9 cellular contexts compared by ENCODE assay signal in genomic region chr14:74860899-74861733, GRCh38. TPM values are rescaled to one million over a fixed set of nuclear protein-coding genes. Genes with fewer than 3 reads are reported as not detected.
DNase-seq lines count a peak whose midpoint lies in the region; ATAC-seq, FAIRE-seq and TF ChIP-seq lines count a peak whose summit lies in the region.
"Had no signal": no experiment of that assay in that cellular context is flagged by ENCODE, and none has a peak within 500 bp of the region (broad histone marks: within the 10 kb centered on the region; RNA-seq: fewer than 3 reads in every experiment).

No MANE protein-coding gene starts in this region.

- TF ChIP-seq CTCF in fibroblast of pulmonary artery (IDR thresholded peaks at IDR 0.05; ENCODE audit: low read length, missing control alignments): peak; percentile 88
- peak; percentile 88 for TF ChIP-seq CTCF in neural crest cell (conservative IDR thresholded peaks at IDR 0.05)
- peak in 6 of 7 experiments; percentile 48 to 90 (median 77) for TF ChIP-seq CTCF in stomach (IDR thresholded peaks at IDR 0.05)

- no peak for TF ChIP-seq POLR2A in stomach (IDR thresholded peaks at IDR 0.05)

- H3K36me3 Mint-ChIP-seq in activated T-cell treated with anti-CD3 and anti-CD28 coated beads, Interleukin-2, amount 50 U/mL, for 72 hours (ENCODE audit: insufficient read depth in 2 of 2): no peaks in the 10 kb centered on the region
- no peaks in the 10 kb centered on the region for H3K36me3 Mint-ChIP-seq in neural crest cell (ENCODE audit: low read depth)

- no peaks in the 10 kb centered on the region for H3K9me3 Mint-ChIP-seq in activated T-cell treated with anti-CD3 and anti-CD28 coated beads, Interleukin-2, amount 50 U/mL, for 72 hours
- no peaks in the 10 kb centered on the region for H3K9me3 Mint-ChIP-seq in neural crest cell

- H3K4me1 Mint-ChIP-seq in activated T-cell treated with anti-CD3 and anti-CD28 coated beads, Interleukin-2, amount 50 U/mL, for 72 hours (ENCODE audit: low read depth): peaks cover 10% of the 10 kb centered on the region
- no peaks in the 10 kb centered on the region for H3K4me1 Mint-ChIP-seq in neural crest cell

- in situ Hi-C loops in G401 (cut with HindIII; ENCODE audit: low sequenced_read_pairs): no loop called here

- FAIRE-seq in RCC 7860 (lab: Jason Lieb, UNC): no peak
- FAIRE-seq: endometrium had no signal

- 26 to 31% (median 28%) methylated on average over 7 of the region's 7 CpGs for WGBS in stomach, 5 donors

- H3K27me3 ChIP-seq in MG63 (no peaks in the 10 kb centered on the region), stomach (peaks cover 0 to 7% (median 0%) of the 10 kb centered on the region in 3 donors)

- no peak for TF ChIP-seq EP300 in stomach (IDR thresholded peaks at IDR 0.05)

- no peaks in the 10 kb centered on the region for H3K27me3 Mint-ChIP-seq in activated T-cell treated with anti-CD3 and anti-CD28 coated beads, Interleukin-2, amount 50 U/mL, for 72 hours (ENCODE audit: low read depth)
- H3K27me3 Mint-ChIP-seq in neural crest cell (ENCODE audit: low read depth): peaks cover under 1% of the 10 kb centered on the region

- no peak overlapping the region for H3K27ac ChIP-seq in stomach

- H3K4me3 Mint-ChIP-seq in activated T-cell treated with anti-CD3 and anti-CD28 coated beads, Interleukin-2, amount 50 U/mL, for 72 hours: no peak overlapping the region
- no peak overlapping the region for H3K4me3 Mint-ChIP-seq in neural crest cell

- ATAC-seq in activated T-cell treated with anti-CD3 and anti-CD28 coated beads, Interleukin-2, amount 50 U/mL, for 72 hours (replicated peaks in 1 of 2): peak; percentile 73 to 88
- ATAC-seq in HG03097 (IDR thresholded peaks at IDR 0.05; ENCODE audit: low FRiP score, unreplicated experiment): no peak

- no peak overlapping the region for H3K4me3 ChIP-seq in MG63
- no peak overlapping the region for H3K4me3 ChIP-seq in fibroblast of pulmonary artery (replicated peaks; ENCODE audit: low read depth, low read length)
- H3K4me3 ChIP-seq in stomach: no peak overlapping the region

- H3K4me1 ChIP-seq in stomach: peaks cover 0 to 12% (median 7%) of the 10 kb centered on the region in 4 donors

- no peak overlapping the region for H3K27ac Mint-ChIP-seq in activated T-cell treated with anti-CD3 and anti-CD28 coated beads, Interleukin-2, amount 50 U/mL, for 72 hours
- H3K27ac Mint-ChIP-seq in neural crest cell (ENCODE audit: unreplicated experiment): no peak overlapping the region

- H3K9me3 ChIP-seq in MG63: no peaks in the 10 kb centered on the region
- no peaks in the 10 kb centered on the region for H3K9me3 ChIP-seq in stomach

- intact Hi-C loops in stomach (cut with DNase I; ENCODE audit: low total_unique reads): loop anchor here (5.0 kb wide), 1 partner anchor 46 kb away; no protein-coding TSS in a partner anchor

- H3K36me3 ChIP-seq in MG63 (no peaks in the 10 kb centered on the region), stomach (no peaks in the 10 kb centered on the region)

- peak; percentile 87 for DNase-seq in G401 (ENCODE audit: low spot score)
- peak; percentile 61 for DNase-seq in MG63
- peak; percentile 26 for DNase-seq in RCC 7860 (ENCODE audit: low spot score)
- DNase-seq in activated T-cell treated with anti-CD3 and anti-CD28 coated beads, Interleukin-2, amount 50 U/mL, for 72 hours: peak; percentile 88 to 92
- DNase-seq in fibroblast of pulmonary artery (ENCODE audit: low read depth): peak; percentile 88
- DNase-seq in neural crest cell (ENCODE audit: low read depth, low spot score): peak; percentile 99
- DNase-seq in stomach: peak; percentile 95

RNA-seq across cellular contexts. Expression of gene PROX2, which starts 14.8 kb away (rescaled TPM):
- not detected in 2 replicates for total RNA-seq in G401 (2014; rRNA removed; shearing (Covaris generic))
- not detected in 2 replicates for total RNA-seq in MG63 (2014; rRNA removed; shearing (Covaris generic); ENCODE audit: low replicate concordance)
- total RNA-seq in activated T-cell treated with anti-CD3 and anti-CD28 coated beads, Interleukin-2, amount 50 U/mL, for 72 hours: under 1 TPM; 0.23 to 0.29 TPM
- total RNA-seq in neural crest cell (not detected in 2 replicates), stomach (not detected)
- polyA plus RNA-seq in stomach: not detected

RNA-seq across cellular contexts. Expression of gene DLST, which starts 20.6 kb away (rescaled TPM):
- 93.5 and 101 TPM in 2 replicates for total RNA-seq in G401 (2014; rRNA removed; shearing (Covaris generic))
- total RNA-seq in MG63 (2014; rRNA removed; shearing (Covaris generic); ENCODE audit: low replicate concordance): 38.7 and 52.6 TPM in 2 replicates
- total RNA-seq in activated T-cell treated with anti-CD3 and anti-CD28 coated beads, Interleukin-2, amount 50 U/mL, for 72 hours: 100 to 1,000 TPM; 151 to 183 TPM
- total RNA-seq in neural crest cell: 92.9 and 97.4 TPM in 2 replicates
- 100 to 1,000 TPM in 2 of 5 donors, 10 to 100 TPM in 3; 25.1 to 125 (median 88.5) TPM for total RNA-seq in stomach
- 10 to 100 TPM; 42.0 to 64.8 (median 45.9) TPM for polyA plus RNA-seq in stomach

Comparison
In these comparisons a context has a peak if more than half of its experiments do, and no peak if none do; other contexts are left out.
1. DNase-seq: peak in every context shown above with its lines; median percentile 99 in neural crest cell; 95 in stomach; 90 in activated T-cell treated with anti-CD3 and anti-CD28 coated beads, Interleukin-2, amount 50 U/mL, for 72 hours; 88 in fibroblast of pulmonary artery; 87 in G401; 61 in MG63; 26 in RCC 7860.